In genomic region chr10:113410618-113411017, GRCh38 we compare ENCODE assay signal across 21 cellular contexts.
"Had no signal": no experiment of that assay in that cellular context is flagged by ENCODE, and none has a peak within 500 bp of the region (broad histone marks: within the 10 kb centered on the region; RNA-seq: fewer than 3 reads in every experiment).

No MANE protein-coding gene starts in this region.

- H3K9me3 Mint-ChIP-seq: activated CD4-positive, alpha-beta memory T cell treated with anti-CD3 and anti-CD28 coated beads, Interleukin-2, amount 10 ng/mL, durations not matched to agents 7 days and 5 days; activated naive CD4-positive, alpha-beta T cell treated with anti-CD3 and anti-CD28 coated beads for 36 hours; activated T-helper 17 cell treated with anti-CD3 and anti-CD28 coated beads, Interleukin-2, amount 50 U/mL, for 72 hours; T-helper 1 cell treated with Interleukin-12 subunit alpha and Interleukin-12 subunit beta and Interleukin-4 antibody, amounts not matched to agents 30 μg/mL and 1 μg/mL, for 36 hours had no signal

- H3K4me3 Mint-ChIP-seq: activated CD4-positive, alpha-beta memory T cell treated with anti-CD3 and anti-CD28 coated beads, Interleukin-2, amount 10 ng/mL, durations not matched to agents 7 days and 5 days; activated naive CD4-positive, alpha-beta T cell treated with anti-CD3 and anti-CD28 coated beads for 36 hours; activated naive CD8-positive, alpha-beta T cell; activated T-helper 17 cell treated with anti-CD3 and anti-CD28 coated beads, Interleukin-2, amount 50 U/mL, for 72 hours; brain; T-helper 1 cell treated with Interleukin-12 subunit alpha and Interleukin-12 subunit beta and Interleukin-4 antibody, amounts not matched to agents 30 μg/mL and 1 μg/mL, for 36 hours had no signal

- H3K4me1 Mint-ChIP-seq: activated CD4-positive, alpha-beta memory T cell treated with anti-CD3 and anti-CD28 coated beads, Interleukin-2, amount 10 ng/mL, durations not matched to agents 7 days and 5 days; activated T-helper 17 cell treated with anti-CD3 and anti-CD28 coated beads, Interleukin-2, amount 50 U/mL, for 72 hours had no signal

- ATAC-seq: activated T-helper 17 cell treated with anti-CD3 and anti-CD28 coated beads, Interleukin-2, amount 50 U/mL, for 72 hours; PC-3 had no signal

- H3K27ac Mint-ChIP-seq: activated CD4-positive, alpha-beta memory T cell treated with anti-CD3 and anti-CD28 coated beads, Interleukin-2, amount 10 ng/mL, durations not matched to agents 7 days and 5 days; activated naive CD4-positive, alpha-beta T cell treated with anti-CD3 and anti-CD28 coated beads for 36 hours; activated naive CD8-positive, alpha-beta T cell; activated T-helper 17 cell treated with anti-CD3 and anti-CD28 coated beads, Interleukin-2, amount 50 U/mL, for 72 hours; brain; T-helper 1 cell treated with Interleukin-12 subunit alpha and Interleukin-12 subunit beta and Interleukin-4 antibody, amounts not matched to agents 30 μg/mL and 1 μg/mL, for 36 hours had no signal

- H3K4me3 ChIP-seq: cardiac muscle cell, MG63 had no signal

- H3K27me3 Mint-ChIP-seq: activated naive CD8-positive, alpha-beta T cell had no signal

- H3K36me3 ChIP-seq: cardiac muscle cell, MG63 had no signal

- H3K27ac ChIP-seq: cardiac muscle cell had no signal

- H3K36me3 Mint-ChIP-seq: activated naive CD8-positive, alpha-beta T cell; brain had no signal

- DNase-seq: activated CD4-positive, alpha-beta memory T cell treated with anti-CD3 and anti-CD28 coated beads, Interleukin-2, amount 10 ng/mL, durations not matched to agents 7 days and 5 days; activated CD4-positive, alpha-beta T cell treated with anti-CD3 and anti-CD28 coated beads, Interleukin-2, amount 50 U/mL, for 1 hour; activated CD4-positive, CD25-positive, alpha-beta regulatory T cell; activated gamma-delta T cell; activated naive CD4-positive, alpha-beta T cell treated with anti-CD3 and anti-CD28 coated beads for 36 hours; activated T-cell treated with anti-CD3 and anti-CD28 coated beads for 4 hours; activated T-cell treated with anti-CD3 and anti-CD28 coated beads, Interleukin-2, amount 50 U/mL, for 48 hours; amygdala; MG63; NCI-H1694 treated with DMSO at 0.1 percent for 48 hours; NCI-H2029 treated with DMSO at 0.1 percent for 48 hours; NCI-H446; NCI-H524; NCI-H82; PC-3; SHP77 treated with DMSO at 0.1 percent for 48 hours had no signal

- H3K27me3 ChIP-seq: cardiac muscle cell, MG63 had no signal
